8 cellular contexts compared by ENCODE assay signal in genomic region chr13:79405831-79406596, GRCh38. TPM values are rescaled to one million over a fixed set of nuclear protein-coding genes. Genes with fewer than 3 reads are reported as not detected.
DNase-seq lines count a peak whose midpoint lies in the region; ATAC-seq and TF ChIP-seq lines count a peak whose summit lies in the region.

A gene with protein sequence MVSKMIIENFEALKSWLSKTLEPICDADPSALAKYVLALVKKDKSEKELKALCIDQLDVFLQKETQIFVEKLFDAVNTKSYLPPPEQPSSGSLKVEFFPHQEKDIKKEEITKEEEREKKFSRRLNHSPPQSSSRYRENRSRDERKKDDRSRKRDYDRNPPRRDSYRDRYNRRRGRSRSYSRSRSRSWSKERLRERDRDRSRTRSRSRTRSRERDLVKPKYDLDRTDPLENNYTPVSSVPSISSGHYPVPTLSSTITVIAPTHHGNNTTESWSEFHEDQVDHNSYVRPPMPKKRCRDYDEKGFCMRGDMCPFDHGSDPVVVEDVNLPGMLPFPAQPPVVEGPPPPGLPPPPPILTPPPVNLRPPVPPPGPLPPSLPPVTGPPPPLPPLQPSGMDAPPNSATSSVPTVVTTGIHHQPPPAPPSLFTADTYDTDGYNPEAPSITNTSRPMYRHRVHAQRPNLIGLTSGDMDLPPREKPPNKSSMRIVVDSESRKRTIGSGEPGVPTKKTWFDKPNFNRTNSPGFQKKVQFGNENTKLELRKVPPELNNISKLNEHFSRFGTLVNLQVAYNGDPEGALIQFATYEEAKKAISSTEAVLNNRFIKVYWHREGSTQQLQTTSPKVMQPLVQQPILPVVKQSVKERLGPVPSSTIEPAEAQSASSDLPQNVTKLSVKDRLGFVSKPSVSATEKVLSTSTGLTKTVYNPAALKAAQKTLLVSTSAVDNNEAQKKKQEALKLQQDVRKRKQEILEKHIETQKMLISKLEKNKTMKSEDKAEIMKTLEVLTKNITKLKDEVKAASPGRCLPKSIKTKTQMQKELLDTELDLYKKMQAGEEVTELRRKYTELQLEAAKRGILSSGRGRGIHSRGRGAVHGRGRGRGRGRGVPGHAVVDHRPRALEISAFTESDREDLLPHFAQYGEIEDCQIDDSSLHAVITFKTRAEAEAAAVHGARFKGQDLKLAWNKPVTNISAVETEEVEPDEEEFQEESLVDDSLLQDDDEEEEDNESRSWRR (minus strand): TSS chr13:79406255. CDS start chr13:79405774, 481 bp downstream.

- H3K79me2 ChIP-seq in trophoblast cell (ENCODE audit: control insufficient read depth, insufficient read depth, low read length, poor library complexity) = peaks cover 10% of the 10 kb centered on the region

- no CpG with 5 or more reads among the region's 72 CpGs for WGBS in trophoblast cell (ENCODE audit: extremely low coverage, insufficient coverage, insufficient read length)
- 0 to 1% methylated on average over 8 to 68 of the region's 72 CpGs for WGBS in transverse colon (ENCODE audit: low coverage in 1 of 2), 2 donors

- peak within 1 kb of the TSS; percentile 79 for H2BK120ac ChIP-seq in trophoblast cell (ENCODE audit: insufficient read depth, low read length, poor library complexity)

- no peaks in the 10 kb centered on the region for H3K9me3 ChIP-seq in cardiac muscle cell (ENCODE audit: low read depth)
- H3K9me3 ChIP-seq in trophoblast cell (ENCODE audit: insufficient read depth, low read depth, low read length) = no peaks in the 10 kb centered on the region
- H3K9me3 ChIP-seq in transverse colon = no peaks in the 10 kb centered on the region

- H2BK5ac ChIP-seq in trophoblast cell (ENCODE audit: low read depth, low read length, poor library complexity) = peak within 1 kb of the TSS; percentile 75

- no peak within 1 kb of the TSS for H3K23ac ChIP-seq in trophoblast cell (ENCODE audit: low read length)

- peak within 1 kb of the TSS; percentile 98 for H3K9ac ChIP-seq in trophoblast cell (ENCODE audit: low read length)

- intact Hi-C loops in transverse colon (cut with DNase I; ENCODE audit: low total_unique reads) = loop anchor here (10.0 kb wide), 1 partner anchor 69 kb away; no protein-coding TSS in a partner anchor

- H3K14ac ChIP-seq in trophoblast cell (ENCODE audit: low read length) = peak within 1 kb of the TSS; percentile 89

- peak within 1 kb of the TSS; percentile 82 for H3K18ac ChIP-seq in trophoblast cell (ENCODE audit: low read length)

- H3K4me1 ChIP-seq in cardiac muscle cell (ENCODE audit: low read depth) (peaks cover 31% of the 10 kb centered on the region), trophoblast cell (ENCODE audit: control insufficient read depth in 1 of 2, insufficient read depth in 2 of 2, low read length in 2 of 2) (peaks cover 4 to 5% of the 10 kb centered on the region in 2 experiments), transverse colon (peaks cover 28 to 73% (median 48%) of the 10 kb centered on the region in 4 donors)

- peak within 1 kb of the TSS; percentile 68 for H4K12ac ChIP-seq in trophoblast cell (ENCODE audit: low read depth, low read length)

- TF ChIP-seq CTCF in cardiac muscle cell (IDR thresholded peaks at IDR 0.05; ENCODE audit: low read depth, low read length) (peak; percentile 25), transverse colon (IDR thresholded peaks at IDR 0.05) (peak in 2 of 5 experiments; percentile 44)

- H2AK5ac ChIP-seq in trophoblast cell (ENCODE audit: low read length) = no peak within 1 kb of the TSS

- H3K36me3 ChIP-seq in cardiac muscle cell = no peaks in the 10 kb centered on the region
- no peaks in the 10 kb centered on the region for H3K36me3 ChIP-seq in trophoblast cell (ENCODE audit: control insufficient read depth in 1 of 2, insufficient read depth in 2 of 2, low read length in 2 of 2)
- no peaks in the 10 kb centered on the region for H3K36me3 ChIP-seq in transverse colon

- DNase-seq in NCI-H128 (lab: John Stamatoyannopoulos, UW; ENCODE audit: unreplicated experiment) (peak; percentile 92), SW 1271 (lab: John Stamatoyannopoulos, UW) (peak; percentile 73 to 87), cardiac muscle cell (ENCODE audit: low read depth in 1 of 2, low spot score in 1 of 2) (peak; percentile 94 to 96), trophoblast cell (peak; percentile 89 to 99), transverse colon (peak; percentile 94)
- peak; percentile 89 for DNase-seq in activated naive CD8-positive, alpha-beta T cell treated with anti-CD3 and anti-CD28 coated beads, Interleukin-2, amount 50 U/mL, for 16 hours (ENCODE audit: low read depth, low spot score)

- H3K4me3 ChIP-seq in cardiac muscle cell (peak within 1 kb of the TSS; percentile 89), trophoblast cell (ENCODE audit: low read depth, low read length) (peak within 1 kb of the TSS; percentile 93), transverse colon (peak within 1 kb of the TSS; percentile 65 to 97 (median 91))

- H2BK12ac ChIP-seq in trophoblast cell (ENCODE audit: low read length) = no peak within 1 kb of the TSS

- in situ Hi-C loops in transverse colon (cut with MboI; ENCODE audit: low pct_ligation_motif_present in 1 of 4, low pct_unique_long_range_greater_than_20kb in 1 of 4, low sequenced_read_pairs in 3 of 4) = no loop called here

- H3K79me1 ChIP-seq in trophoblast cell (ENCODE audit: low read length) = peaks cover 11% of the 10 kb centered on the region

- peak within 1 kb of the TSS; percentile 99 for H3K4ac ChIP-seq in trophoblast cell (ENCODE audit: low read depth, low read length)

- H3K4me2 ChIP-seq in trophoblast cell (ENCODE audit: low read length) = peak within 1 kb of the TSS; percentile 99

- peak; percentile 76 for ATAC-seq in HG02678 (IDR thresholded peaks at IDR 0.05; ENCODE audit: unreplicated experiment)

- TF ChIP-seq POLR2A in GM10847 (IDR thresholded peaks at IDR 0.05; ENCODE audit: extremely low read depth, insufficient read length) (peak; percentile 86), transverse colon (IDR thresholded peaks at IDR 0.05) (peak; percentile 70)

- no peaks in the 10 kb centered on the region for H3K27me3 ChIP-seq in cardiac muscle cell
- no peaks in the 10 kb centered on the region for H3K27me3 ChIP-seq in trophoblast cell (ENCODE audit: insufficient read depth, low read length)
- H3K27me3 ChIP-seq in transverse colon = no peaks in the 10 kb centered on the region

- peak within 1 kb of the TSS; percentile 92 for H4K8ac ChIP-seq in trophoblast cell (ENCODE audit: low read depth, low read length)

- TF ChIP-seq EP300 in transverse colon (IDR thresholded peaks at IDR 0.05; ENCODE audit: low read depth) = no peak

- H3K27ac ChIP-seq in cardiac muscle cell = peak within 1 kb of the TSS; percentile 99
- H3K27ac ChIP-seq in trophoblast cell (ENCODE audit: low read depth, low read length) = peak within 1 kb of the TSS; percentile 89
- H3K27ac ChIP-seq in transverse colon = peak within 1 kb of the TSS; percentile 95 to 98 (median 96)

- peak within 1 kb of the TSS; percentile 86 for H2AFZ ChIP-seq in trophoblast cell (ENCODE audit: insufficient read depth, low read length, poor library complexity)

- H4K91ac ChIP-seq in trophoblast cell (ENCODE audit: low read depth, low read length) = peak within 1 kb of the TSS; percentile 93

RNA-seq across cellular contexts. Expression of the gene that starts here (rescaled TPM):
- total RNA-seq in cardiac muscle cell = 26.7 and 41.3 TPM in 2 replicates
- polyA plus RNA-seq in cardiac muscle cell = 22.9 and 31.9 TPM in 2 replicates
- 32.7 and 33.0 TPM in 2 replicates for polyA plus RNA-seq in trophoblast cell (2013)
- total RNA-seq in transverse colon = 10 to 100 TPM; 13.9 to 52.7 (median 45.1) TPM

Comparison
In these comparisons a context has a peak if more than half of its experiments do, and no peak if none do; other contexts are left out.
1. Peak in every context shown above with its lines: DNase-seq, ATAC-seq, H3K4me3 ChIP-seq and H3K27ac ChIP-seq.